In genomic region chrX:141732031-141732430, GRCh38 we compare ENCODE assay signal across 32 cellular contexts. TPM values are rescaled to one million over a fixed set of nuclear protein-coding genes. Genes with fewer than 3 reads are reported as not detected.
"Had no signal": no experiment of that assay in that cellular context is flagged by ENCODE, and none has a peak within 500 bp of the region (broad histone marks: within the 10 kb centered on the region; RNA-seq: fewer than 3 reads in every experiment).

No MANE protein-coding gene starts in this region.

- H3K9me3 Mint-ChIP-seq: activated CD4-positive, alpha-beta T cell treated with anti-CD3 and anti-CD28 coated beads, Interleukin-2, amount 10 ng/mL, durations not matched to agents 7 days and 5 days; memory B cell; nephron had no signal

- H3K36me3 Mint-ChIP-seq: activated naive CD4-positive, alpha-beta T cell treated with anti-CD3 and anti-CD28 coated beads, Interleukin-2, amount 50 U/mL, for 24 hours; memory B cell had no signal

- ATAC-seq: activated CD8-positive, alpha-beta T cell treated with anti-CD3 and anti-CD28 coated beads, Interleukin-2, amount 10 ng/mL, durations not matched to agents 7 days and 5 days; heart left ventricle; left cardiac atrium; right cardiac atrium; stimulated activated naive CD8-positive, alpha-beta T cell treated with anti-CD3 and anti-CD28 coated beads, Interleukin-15, Interleukin-2, amounts not matched to agents 100 U/mL and 50 U/mL, for 24 hours had no signal

- H3K4me3 ChIP-seq: ascending aorta, heart left ventricle, thyroid gland had no signal

- H3K79me2 ChIP-seq: parathyroid adenoma had no signal

- H3K4me1 ChIP-seq: ascending aorta, heart left ventricle, parathyroid adenoma, thyroid gland had no signal

- H3K27ac ChIP-seq: ascending aorta, heart left ventricle, neutrophil, parathyroid adenoma, thyroid gland, WERI-Rb-1 had no signal

- H3K36me3 ChIP-seq: ascending aorta, heart left ventricle, neutrophil, thyroid gland, WERI-Rb-1 had no signal

- H3K27ac Mint-ChIP-seq: activated CD4-positive, alpha-beta T cell treated with anti-CD3 and anti-CD28 coated beads, Interleukin-2, amount 10 ng/mL, durations not matched to agents 7 days and 5 days; activated CD8-positive, alpha-beta T cell treated with anti-CD3 and anti-CD28 coated beads, Interleukin-2, amount 10 ng/mL, durations not matched to agents 7 days and 5 days; activated naive CD4-positive, alpha-beta T cell treated with anti-CD3 and anti-CD28 coated beads, Interleukin-2, amount 50 U/mL, for 24 hours; memory B cell; nephron had no signal

- H3K9me3 ChIP-seq: ascending aorta, heart left ventricle, neutrophil, thyroid gland had no signal

- H2AFZ ChIP-seq: parathyroid adenoma had no signal

- H3K27me3 ChIP-seq: ascending aorta, heart left ventricle, neutrophil, thyroid gland had no signal

- H3K9ac ChIP-seq: parathyroid adenoma had no signal

- H3K27me3 Mint-ChIP-seq: activated CD4-positive, alpha-beta T cell treated with anti-CD3 and anti-CD28 coated beads, Interleukin-2, amount 10 ng/mL, durations not matched to agents 7 days and 5 days; activated naive CD4-positive, alpha-beta T cell treated with anti-CD3 and anti-CD28 coated beads, Interleukin-2, amount 50 U/mL, for 24 hours; memory B cell had no signal

- H3K4me1 Mint-ChIP-seq: activated CD4-positive, alpha-beta T cell treated with anti-CD3 and anti-CD28 coated beads, Interleukin-2, amount 10 ng/mL, durations not matched to agents 7 days and 5 days; activated naive CD4-positive, alpha-beta T cell treated with anti-CD3 and anti-CD28 coated beads, Interleukin-2, amount 50 U/mL, for 24 hours; memory B cell; nephron had no signal

- H3K4me3 Mint-ChIP-seq: activated CD4-positive, alpha-beta T cell treated with anti-CD3 and anti-CD28 coated beads, Interleukin-2, amount 10 ng/mL, durations not matched to agents 7 days and 5 days; activated CD8-positive, alpha-beta T cell treated with anti-CD3 and anti-CD28 coated beads, Interleukin-2, amount 10 ng/mL, durations not matched to agents 7 days and 5 days; activated naive CD4-positive, alpha-beta T cell treated with anti-CD3 and anti-CD28 coated beads, Interleukin-2, amount 50 U/mL, for 24 hours; memory B cell; nephron had no signal

- DNase-seq: activated CD4-positive, alpha-beta T cell treated with anti-CD3 and anti-CD28 coated beads, Interleukin-2, amount 10 ng/mL, durations not matched to agents 7 days and 5 days; activated CD4-positive, CD25-positive, alpha-beta regulatory T cell treated with anti-CD3 and anti-CD28 coated beads, Interleukin-2, amount 50 U/mL, for 72 hours; activated CD8-positive, alpha-beta T cell treated with anti-CD3 and anti-CD28 coated beads, Interleukin-2, amount 10 ng/mL, durations not matched to agents 7 days and 5 days; activated gamma-delta T cell treated with Interleukin-2 at 50 U/mL for 16 hours; activated T-cell treated with anti-CD3 and anti-CD28 coated beads, Interleukin-2, amount 50 U/mL, for 1 hour; cerebellar nuclear complex; cortex of kidney; effector CD4-positive, alpha-beta T cell; erythroblast; heart left ventricle; islet precursor cell; left cardiac atrium; right cardiac atrium; stimulated activated CD4-positive, alpha-beta T cell treated with anti-CD3 and anti-CD28 coated beads, Interleukin-12 subunit alpha, Interleukin-12 subunit beta, amount 100 ng/mL, for 4 hours; stimulated activated CD4-positive, alpha-beta T cell treated with anti-CD3 and anti-CD28 coated beads, Interleukin-4, amount 100 ng/mL, for 4 hours; stimulated activated naive CD8-positive, alpha-beta T cell treated with anti-CD3 and anti-CD28 coated beads, Interleukin-15, Interleukin-2, amounts not matched to agents 100 U/mL and 50 U/mL, for 24 hours; T-helper 1 cell; thyroid gland; WERI-Rb-1 had no signal

RNA-seq across cellular contexts. Expression of gene SPANXD, which starts 33.5 kb away (rescaled TPM):
- total RNA-seq: activated CD4-positive, alpha-beta T cell treated with anti-CD3 and anti-CD28 coated beads, Interleukin-2, amount 10 ng/mL, durations not matched to agents 7 days and 5 days; activated CD8-positive, alpha-beta T cell treated with anti-CD3 and anti-CD28 coated beads, Interleukin-2, amount 10 ng/mL, durations not matched to agents 7 days and 5 days; ascending aorta; heart left ventricle; left cardiac atrium; lower leg skin; mononuclear cell; myocyte; pulmonary artery endothelial cell; right cardiac atrium; skeletal muscle tissue; subcutaneous adipose tissue; thyroid gland; ureter had no signal
